11 cellular contexts compared by ENCODE assay signal in genomic region chr10:112875474-112876267, GRCh38.
DNase-seq lines count a peak whose midpoint lies in the region; ATAC-seq and TF ChIP-seq lines count a peak whose summit lies in the region.
"Had no signal": no experiment of that assay in that cellular context is flagged by ENCODE, and none has a peak within 500 bp of the region (broad histone marks: within the 10 kb centered on the region; RNA-seq: fewer than 3 reads in every experiment).

No MANE protein-coding gene starts in this region.

- peak overlapping the region in 1 of 2 donors; percentile 15 for H3K4me3 Mint-ChIP-seq in CD14-positive monocyte
- H3K4me3 Mint-ChIP-seq: activated naive CD8-positive, alpha-beta T cell; type B pancreatic cell; WTC11 had no signal

- peak overlapping the region; percentile 28 to 89 (median 83) for H3K27ac Mint-ChIP-seq in CD14-positive monocyte
- H3K27ac Mint-ChIP-seq: activated naive CD8-positive, alpha-beta T cell; type B pancreatic cell; WTC11 had no signal

- H3K36me3 Mint-ChIP-seq in CD14-positive monocyte: no peaks in the 10 kb centered on the region
- H3K36me3 Mint-ChIP-seq: type B pancreatic cell had no signal

- in situ Hi-C loops in astrocyte of the spinal cord (cut with HindIII; ENCODE audit: low sequenced_read_pairs): no loop called here

- TF ChIP-seq CTCF in CD14-positive monocyte (IDR thresholded peaks at IDR 0.05): no peak
- TF ChIP-seq CTCF in astrocyte of the spinal cord (IDR thresholded peaks at IDR 0.05; ENCODE audit: low read depth, low read length): no peak

- no peak overlapping the region for H3K4me3 ChIP-seq in astrocyte of the spinal cord (ENCODE audit: low read depth, low read length)

- H3K4me1 Mint-ChIP-seq in CD14-positive monocyte: peaks cover 24% of the 10 kb centered on the region
- H3K4me1 Mint-ChIP-seq: WTC11 had no signal

- peak; percentile 82 for DNase-seq in CD14-positive monocyte (ENCODE audit: low spot score)
- DNase-seq in HS-5 (ENCODE audit: low read depth): peak; percentile 22
- DNase-seq in astrocyte of the spinal cord (ENCODE audit: low read depth, low spot score): peak; percentile 60
- peak; percentile 27 for DNase-seq in myocyte (ENCODE audit: low read depth)
- no peak for DNase-seq in NCI-H526 (lab: John Stamatoyannopoulos, UW)
- DNase-seq in NCI-H446 treated with DMSO at 0.1 percent for 48 hours (lab: John Stamatoyannopoulos, UW): no peak
- DNase-seq in ureter (ENCODE audit: low spot score): no peak

- peaks cover 1 to 9% (median 4%) of the 10 kb centered on the region in 3 donors for H3K27me3 Mint-ChIP-seq in CD14-positive monocyte (ENCODE audit: low read depth in 3 of 3)
- H3K27me3 Mint-ChIP-seq: activated naive CD8-positive, alpha-beta T cell; type B pancreatic cell had no signal

- no peak for ATAC-seq in HG02759 (IDR thresholded peaks at IDR 0.05; ENCODE audit: unreplicated experiment)
- ATAC-seq: WTC11 had no signal

- intact Hi-C loops in CD14-positive monocyte (cut with micrococcal nuclease): loop anchor here in 1 of 2 donors (2.0 kb wide), 1 partner anchor 75 kb away; the partner anchor contains the start of gene TCF7L2

- H3K9me3 Mint-ChIP-seq in CD14-positive monocyte: peaks cover 2 to 14% (median 8%) of the 10 kb centered on the region in 7 donors

Comparison
In these comparisons a context has a peak if more than half of its experiments do, and no peak if none do; other contexts are left out.
1. DNase-seq: peak in CD14-positive monocyte (single experiment), HS-5 (single experiment), astrocyte of the spinal cord (single experiment) and myocyte (single experiment); none in NCI-H526 (0 of 2), NCI-H446 treated with DMSO at 0.1 percent for 48 hours (single experiment) and ureter (single experiment).